In the genomic region with DNA sequence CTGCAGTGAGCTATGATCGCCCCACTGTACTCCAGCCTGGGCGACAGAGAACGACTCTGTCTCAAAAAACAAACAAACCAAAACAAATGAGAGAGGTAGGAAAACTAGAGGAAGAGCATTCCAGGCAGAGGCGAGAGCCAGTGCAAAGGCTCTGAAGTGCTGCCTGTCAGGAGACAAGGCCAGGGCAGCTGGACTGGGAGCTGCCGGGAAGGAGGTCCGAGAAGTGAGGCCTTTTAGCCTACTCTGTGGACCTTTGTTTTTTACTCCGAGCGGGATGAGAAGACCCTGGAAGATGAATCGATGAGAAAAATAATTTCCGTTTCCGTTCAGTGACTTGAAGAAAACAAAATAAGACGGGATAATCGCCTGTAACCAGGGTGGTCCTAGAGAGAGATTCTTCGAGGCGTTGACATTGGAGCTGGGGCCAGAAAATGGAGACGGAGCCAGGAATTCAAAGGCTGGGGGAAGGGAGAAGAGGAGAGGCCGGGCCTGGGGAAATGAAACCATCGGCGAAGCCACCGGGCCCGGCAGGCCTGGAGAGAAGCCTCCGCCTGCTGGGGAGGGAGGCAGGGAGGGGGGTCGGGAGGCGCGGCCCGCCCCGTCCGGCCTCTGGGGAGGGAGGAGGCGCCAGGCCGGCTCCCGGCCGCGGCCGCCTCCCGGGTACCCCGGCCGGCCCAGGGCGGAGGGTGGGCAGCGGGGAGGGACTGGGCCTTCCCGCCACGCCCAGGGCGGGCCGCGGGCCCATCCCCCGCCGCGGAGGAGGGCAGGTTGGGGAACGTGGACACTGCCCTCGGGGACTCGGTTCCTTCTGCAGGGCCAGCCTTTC, we compare ENCODE assay signal across 1 cellular context.
TF ChIP-seq lines count a peak whose summit lies in the region.

No MANE protein-coding gene starts in this region.

TF ChIP-seq in HepG2, 621 proteins besides CTCF, POLR2A, EP300 and RAD21 (continued from another document and continues in another):
- TF ChIP-seq, protein P1, sequence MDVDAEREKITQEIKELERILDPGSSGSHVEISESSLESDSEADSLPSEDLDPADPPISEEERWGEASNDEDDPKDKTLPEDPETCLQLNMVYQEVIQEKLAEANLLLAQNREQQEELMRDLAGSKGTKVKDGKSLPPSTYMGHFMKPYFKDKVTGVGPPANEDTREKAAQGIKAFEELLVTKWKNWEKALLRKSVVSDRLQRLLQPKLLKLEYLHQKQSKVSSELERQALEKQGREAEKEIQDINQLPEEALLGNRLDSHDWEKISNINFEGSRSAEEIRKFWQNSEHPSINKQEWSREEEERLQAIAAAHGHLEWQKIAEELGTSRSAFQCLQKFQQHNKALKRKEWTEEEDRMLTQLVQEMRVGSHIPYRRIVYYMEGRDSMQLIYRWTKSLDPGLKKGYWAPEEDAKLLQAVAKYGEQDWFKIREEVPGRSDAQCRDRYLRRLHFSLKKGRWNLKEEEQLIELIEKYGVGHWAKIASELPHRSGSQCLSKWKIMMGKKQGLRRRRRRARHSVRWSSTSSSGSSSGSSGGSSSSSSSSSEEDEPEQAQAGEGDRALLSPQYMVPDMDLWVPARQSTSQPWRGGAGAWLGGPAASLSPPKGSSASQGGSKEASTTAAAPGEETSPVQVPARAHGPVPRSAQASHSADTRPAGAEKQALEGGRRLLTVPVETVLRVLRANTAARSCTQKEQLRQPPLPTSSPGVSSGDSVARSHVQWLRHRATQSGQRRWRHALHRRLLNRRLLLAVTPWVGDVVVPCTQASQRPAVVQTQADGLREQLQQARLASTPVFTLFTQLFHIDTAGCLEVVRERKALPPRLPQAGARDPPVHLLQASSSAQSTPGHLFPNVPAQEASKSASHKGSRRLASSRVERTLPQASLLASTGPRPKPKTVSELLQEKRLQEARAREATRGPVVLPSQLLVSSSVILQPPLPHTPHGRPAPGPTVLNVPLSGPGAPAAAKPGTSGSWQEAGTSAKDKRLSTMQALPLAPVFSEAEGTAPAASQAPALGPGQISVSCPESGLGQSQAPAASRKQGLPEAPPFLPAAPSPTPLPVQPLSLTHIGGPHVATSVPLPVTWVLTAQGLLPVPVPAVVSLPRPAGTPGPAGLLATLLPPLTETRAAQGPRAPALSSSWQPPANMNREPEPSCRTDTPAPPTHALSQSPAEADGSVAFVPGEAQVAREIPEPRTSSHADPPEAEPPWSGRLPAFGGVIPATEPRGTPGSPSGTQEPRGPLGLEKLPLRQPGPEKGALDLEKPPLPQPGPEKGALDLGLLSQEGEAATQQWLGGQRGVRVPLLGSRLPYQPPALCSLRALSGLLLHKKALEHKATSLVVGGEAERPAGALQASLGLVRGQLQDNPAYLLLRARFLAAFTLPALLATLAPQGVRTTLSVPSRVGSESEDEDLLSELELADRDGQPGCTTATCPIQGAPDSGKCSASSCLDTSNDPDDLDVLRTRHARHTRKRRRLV (CRISPR knock-in tag; IDR thresholded peaks at IDR 0.05) = no peak; the same call in 1 of the 2 replicates
- TF ChIP-seq GPN1 (CRISPR knock-in tag; IDR thresholded peaks at IDR 0.05; ENCODE audit: borderline replicate concordance) = no peak
- peak; percentile 37; the same call in 1 of the 2 replicates for TF ChIP-seq ZNF430 (CRISPR knock-in tag; IDR thresholded peaks at IDR 0.05)
- no peak for TF ChIP-seq ZNF546 (CRISPR knock-in tag; conservative IDR thresholded peaks at IDR 0.05)
- no peak for TF ChIP-seq SRSF4 (IDR thresholded peaks at IDR 0.05; ENCODE audit: low read depth, low read length, poor library complexity, severe bottlenecking)
- peak; percentile 76 for TF ChIP-seq POLR2G (IDR thresholded peaks at IDR 0.05; ENCODE audit: low read depth, low read length)
- TF ChIP-seq, protein P2, sequence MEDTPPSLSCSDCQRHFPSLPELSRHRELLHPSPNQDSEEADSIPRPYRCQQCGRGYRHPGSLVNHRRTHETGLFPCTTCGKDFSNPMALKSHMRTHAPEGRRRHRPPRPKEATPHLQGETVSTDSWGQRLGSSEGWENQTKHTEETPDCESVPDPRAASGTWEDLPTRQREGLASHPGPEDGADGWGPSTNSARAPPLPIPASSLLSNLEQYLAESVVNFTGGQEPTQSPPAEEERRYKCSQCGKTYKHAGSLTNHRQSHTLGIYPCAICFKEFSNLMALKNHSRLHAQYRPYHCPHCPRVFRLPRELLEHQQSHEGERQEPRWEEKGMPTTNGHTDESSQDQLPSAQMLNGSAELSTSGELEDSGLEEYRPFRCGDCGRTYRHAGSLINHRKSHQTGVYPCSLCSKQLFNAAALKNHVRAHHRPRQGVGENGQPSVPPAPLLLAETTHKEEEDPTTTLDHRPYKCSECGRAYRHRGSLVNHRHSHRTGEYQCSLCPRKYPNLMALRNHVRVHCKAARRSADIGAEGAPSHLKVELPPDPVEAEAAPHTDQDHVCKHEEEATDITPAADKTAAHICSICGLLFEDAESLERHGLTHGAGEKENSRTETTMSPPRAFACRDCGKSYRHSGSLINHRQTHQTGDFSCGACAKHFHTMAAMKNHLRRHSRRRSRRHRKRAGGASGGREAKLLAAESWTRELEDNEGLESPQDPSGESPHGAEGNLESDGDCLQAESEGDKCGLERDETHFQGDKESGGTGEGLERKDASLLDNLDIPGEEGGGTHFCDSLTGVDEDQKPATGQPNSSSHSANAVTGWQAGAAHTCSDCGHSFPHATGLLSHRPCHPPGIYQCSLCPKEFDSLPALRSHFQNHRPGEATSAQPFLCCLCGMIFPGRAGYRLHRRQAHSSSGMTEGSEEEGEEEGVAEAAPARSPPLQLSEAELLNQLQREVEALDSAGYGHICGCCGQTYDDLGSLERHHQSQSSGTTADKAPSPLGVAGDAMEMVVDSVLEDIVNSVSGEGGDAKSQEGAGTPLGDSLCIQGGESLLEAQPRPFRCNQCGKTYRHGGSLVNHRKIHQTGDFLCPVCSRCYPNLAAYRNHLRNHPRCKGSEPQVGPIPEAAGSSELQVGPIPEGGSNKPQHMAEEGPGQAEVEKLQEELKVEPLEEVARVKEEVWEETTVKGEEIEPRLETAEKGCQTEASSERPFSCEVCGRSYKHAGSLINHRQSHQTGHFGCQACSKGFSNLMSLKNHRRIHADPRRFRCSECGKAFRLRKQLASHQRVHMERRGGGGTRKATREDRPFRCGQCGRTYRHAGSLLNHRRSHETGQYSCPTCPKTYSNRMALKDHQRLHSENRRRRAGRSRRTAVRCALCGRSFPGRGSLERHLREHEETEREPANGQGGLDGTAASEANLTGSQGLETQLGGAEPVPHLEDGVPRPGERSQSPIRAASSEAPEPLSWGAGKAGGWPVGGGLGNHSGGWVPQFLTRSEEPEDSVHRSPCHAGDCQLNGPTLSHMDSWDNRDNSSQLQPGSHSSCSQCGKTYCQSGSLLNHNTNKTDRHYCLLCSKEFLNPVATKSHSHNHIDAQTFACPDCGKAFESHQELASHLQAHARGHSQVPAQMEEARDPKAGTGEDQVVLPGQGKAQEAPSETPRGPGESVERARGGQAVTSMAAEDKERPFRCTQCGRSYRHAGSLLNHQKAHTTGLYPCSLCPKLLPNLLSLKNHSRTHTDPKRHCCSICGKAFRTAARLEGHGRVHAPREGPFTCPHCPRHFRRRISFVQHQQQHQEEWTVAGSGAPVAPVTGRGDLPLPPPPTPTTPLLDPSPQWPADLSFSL (CRISPR knock-in tag; IDR thresholded peaks at IDR 0.05) = no peak
- TF ChIP-seq AHDC1 (CRISPR knock-in tag; IDR thresholded peaks at IDR 0.05; ENCODE audit: borderline replicate concordance) = no peak
- TF ChIP-seq ZNF562 (CRISPR knock-in tag; IDR thresholded peaks at IDR 0.05; ENCODE audit: borderline replicate concordance) = no peak
- TF ChIP-seq ZNF816 (CRISPR knock-in tag; IDR thresholded peaks at IDR 0.05; ENCODE audit: borderline replicate concordance) = no peak
- no peak for TF ChIP-seq ZNF691 (CRISPR knock-in tag; IDR thresholded peaks at IDR 0.05; ENCODE audit: borderline replicate concordance, low read depth)
- no peak for TF ChIP-seq EZH2 (conservative IDR thresholded peaks at IDR 0.05; ENCODE audit: low read depth, low read length)
- TF ChIP-seq, protein P3, sequence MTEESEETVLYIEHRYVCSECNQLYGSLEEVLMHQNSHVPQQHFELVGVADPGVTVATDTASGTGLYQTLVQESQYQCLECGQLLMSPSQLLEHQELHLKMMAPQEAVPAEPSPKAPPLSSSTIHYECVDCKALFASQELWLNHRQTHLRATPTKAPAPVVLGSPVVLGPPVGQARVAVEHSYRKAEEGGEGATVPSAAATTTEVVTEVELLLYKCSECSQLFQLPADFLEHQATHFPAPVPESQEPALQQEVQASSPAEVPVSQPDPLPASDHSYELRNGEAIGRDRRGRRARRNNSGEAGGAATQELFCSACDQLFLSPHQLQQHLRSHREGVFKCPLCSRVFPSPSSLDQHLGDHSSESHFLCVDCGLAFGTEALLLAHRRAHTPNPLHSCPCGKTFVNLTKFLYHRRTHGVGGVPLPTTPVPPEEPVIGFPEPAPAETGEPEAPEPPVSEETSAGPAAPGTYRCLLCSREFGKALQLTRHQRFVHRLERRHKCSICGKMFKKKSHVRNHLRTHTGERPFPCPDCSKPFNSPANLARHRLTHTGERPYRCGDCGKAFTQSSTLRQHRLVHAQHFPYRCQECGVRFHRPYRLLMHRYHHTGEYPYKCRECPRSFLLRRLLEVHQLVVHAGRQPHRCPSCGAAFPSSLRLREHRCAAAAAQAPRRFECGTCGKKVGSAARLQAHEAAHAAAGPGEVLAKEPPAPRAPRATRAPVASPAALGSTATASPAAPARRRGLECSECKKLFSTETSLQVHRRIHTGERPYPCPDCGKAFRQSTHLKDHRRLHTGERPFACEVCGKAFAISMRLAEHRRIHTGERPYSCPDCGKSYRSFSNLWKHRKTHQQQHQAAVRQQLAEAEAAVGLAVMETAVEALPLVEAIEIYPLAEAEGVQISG (CRISPR knock-in tag; IDR thresholded peaks at IDR 0.05) = no peak; the same call in 1 of the 2 replicates
- TF ChIP-seq SOX13 (IDR thresholded peaks at IDR 0.05) = no peak
- TF ChIP-seq SOX13 (CRISPR knock-in tag; conservative IDR thresholded peaks at IDR 0.05 in 1 of 2, IDR thresholded peaks at IDR 0.05 in 1 of 2) = peak in 1 of 2 experiments; percentile 51; a peak in 1 of 4 replicates
- peak; percentile 32 for TF ChIP-seq BORCS8-MEF2B (CRISPR knock-in tag; IDR thresholded peaks at IDR 0.05)
- no peak for TF ChIP-seq ZNF34 (CRISPR knock-in tag; IDR thresholded peaks at IDR 0.05; ENCODE audit: borderline replicate concordance)
- TF ChIP-seq, protein P4, sequence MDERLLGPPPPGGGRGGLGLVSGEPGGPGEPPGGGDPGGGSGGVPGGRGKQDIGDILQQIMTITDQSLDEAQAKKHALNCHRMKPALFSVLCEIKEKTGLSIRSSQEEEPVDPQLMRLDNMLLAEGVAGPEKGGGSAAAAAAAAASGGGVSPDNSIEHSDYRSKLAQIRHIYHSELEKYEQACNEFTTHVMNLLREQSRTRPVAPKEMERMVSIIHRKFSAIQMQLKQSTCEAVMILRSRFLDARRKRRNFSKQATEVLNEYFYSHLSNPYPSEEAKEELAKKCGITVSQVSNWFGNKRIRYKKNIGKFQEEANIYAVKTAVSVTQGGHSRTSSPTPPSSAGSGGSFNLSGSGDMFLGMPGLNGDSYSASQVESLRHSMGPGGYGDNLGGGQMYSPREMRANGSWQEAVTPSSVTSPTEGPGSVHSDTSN (CRISPR knock-in tag; IDR thresholded peaks at IDR 0.05) = no peak
- TF ChIP-seq RXRA (CRISPR knock-in tag; IDR thresholded peaks at IDR 0.05) = 0 out of 2 replicates have a peak, but pooled peaks have one; percentile 30
- no peak for TF ChIP-seq ISL2 (CRISPR knock-in tag; IDR thresholded peaks at IDR 0.05)
- no peak for TF ChIP-seq ATAD3A (CRISPR knock-in tag; IDR thresholded peaks at IDR 0.05)
- no peak for TF ChIP-seq FOXM1 (CRISPR knock-in tag; IDR thresholded peaks at IDR 0.05)
- TF ChIP-seq ZNF670 (CRISPR knock-in tag; IDR thresholded peaks at IDR 0.05; ENCODE audit: borderline replicate concordance) = no peak
- TF ChIP-seq HOXA3 (CRISPR knock-in tag; IDR thresholded peaks at IDR 0.05) = no peak; the same call in none of the 2 replicates
- no peak for TF ChIP-seq SSRP1 (CRISPR knock-in tag; IDR thresholded peaks at IDR 0.05)
- TF ChIP-seq ARHGAP35 (CRISPR knock-in tag; IDR thresholded peaks at IDR 0.05; ENCODE audit: borderline replicate concordance) = 0 out of 2 replicates have a peak, but pooled peaks have one; percentile 7
- TF ChIP-seq, protein P5, sequence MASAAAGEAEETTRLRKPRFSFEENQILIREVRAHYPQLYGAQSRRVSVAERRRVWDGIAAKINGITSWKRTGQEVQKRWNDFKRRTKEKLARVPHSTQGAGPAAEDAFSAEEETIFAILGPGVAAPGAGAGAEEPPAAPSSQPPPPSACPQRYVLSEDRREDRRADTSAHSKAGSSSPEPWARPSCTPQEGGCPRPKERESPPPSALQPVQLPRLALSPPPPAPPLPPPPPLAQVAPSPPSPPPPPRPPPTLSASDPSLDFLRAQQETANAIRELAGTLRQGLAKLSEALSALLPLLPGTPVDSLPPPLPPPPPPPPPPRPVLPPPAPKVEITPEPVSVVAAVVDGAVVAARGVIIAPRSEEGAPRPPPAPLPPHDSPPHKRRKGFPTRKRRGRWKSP (CRISPR knock-in tag; IDR thresholded peaks at IDR 0.05) = 0 out of 2 replicates have a peak, but pooled peaks have one; percentile 11
